In genomic region chr12:103548622-103549601, GRCh38 we compare ENCODE assay signal across 8 cellular contexts. TPM values are rescaled to one million over a fixed set of nuclear protein-coding genes. Genes with fewer than 3 reads are reported as not detected.
DNase-seq lines count a peak whose midpoint lies in the region; ATAC-seq and TF ChIP-seq lines count a peak whose summit lies in the region.

No MANE protein-coding gene starts in this region.

- H3K4me1 ChIP-seq in left lung = no peaks in the 10 kb centered on the region

- peaks cover 2 to 7% of the 10 kb centered on the region in 2 donors for H3K27me3 ChIP-seq in left lung

- ATAC-seq in HG03108 (IDR thresholded peaks at IDR 0.05; ENCODE audit: unreplicated experiment) (peak; percentile 81), left lung (peak; percentile 82)

- TF ChIP-seq CTCF in left lung (IDR thresholded peaks at IDR 0.05) = peak; percentile 72 to 78

- no peak overlapping the region for H3K4me3 ChIP-seq in left lung

- DNase-seq in SKM-1 treated with dmso at 0.1 percent for 144 hours (lab: John Stamatoyannopoulos, UW; ENCODE audit: unreplicated experiment) = peak; percentile 3
- DNase-seq in SKM-1 (lab: John Stamatoyannopoulos, UW; ENCODE audit: unreplicated experiment) = no peak
- DNase-seq in NCI-H345 (lab: John Stamatoyannopoulos, UW) = peak; percentile 85
- DNase-seq in activated CD4-positive, alpha-beta T cell treated with anti-CD3 and anti-CD28 coated beads for 1 hour = peak; percentile 59
- peak; percentile 30 for DNase-seq in cerebellum (ENCODE audit: low spot score)
- DNase-seq in left lung = no peak
- peak; percentile 51 to 60 (median 55) for DNase-seq in stimulated activated CD4-positive, alpha-beta T cell treated with anti-CD3 and anti-CD28 coated beads, TNF-alpha, amount 100 ng/mL, for 48 hours (ENCODE audit: low read depth in 3 of 3)

- H3K9me3 ChIP-seq in left lung = no peaks in the 10 kb centered on the region

- intact Hi-C loops in left lung (cut with DNase I) = loop anchor here in 1 of 2 donors (5.0 kb wide), 1 partner anchor 602 kb away; no protein-coding TSS in a partner anchor

- no peaks in the 10 kb centered on the region for H3K36me3 ChIP-seq in left lung

- no peak overlapping the region for H3K27ac ChIP-seq in left lung

RNA-seq across cellular contexts. Expression of gene STAB2, which starts 38.2 kb away (rescaled TPM):
- total RNA-seq in cerebellum (not detected), left lung (1 to 10 TPM; 1.3 to 2.7 TPM)

RNA-seq across cellular contexts. Expression of gene C12orf42, which starts 53.1 kb away (rescaled TPM):
- total RNA-seq in cerebellum (0.36 TPM), left lung (not detected)

Comparison
In these comparisons a context has a peak if more than half of its experiments do, and no peak if none do; other contexts are left out.
1. DNase-seq: peak in SKM-1 treated with dmso at 0.1 percent for 144 hours (single experiment), NCI-H345 (single experiment), activated CD4-positive, alpha-beta T cell treated with anti-CD3 and anti-CD28 coated beads for 1 hour (single experiment), cerebellum (single experiment) and stimulated activated CD4-positive, alpha-beta T cell treated with anti-CD3 and anti-CD28 coated beads, TNF-alpha, amount 100 ng/mL, for 48 hours (3 of 3); none in SKM-1 (single experiment) and left lung (0 of 2).